Comparison of ENCODE assay signal across 3 cellular contexts in genomic region chr1:234430691-234431090, GRCh38.
TF ChIP-seq lines count a peak whose summit lies in the region.

No MANE protein-coding gene starts in this region.

TF ChIP-seq in HepG2, 621 proteins besides CTCF, POLR2A, EP300 and RAD21:
- TF ChIP-seq ZSCAN25 (CRISPR knock-in tag; IDR thresholded peaks at IDR 0.05): no peak
- TF ChIP-seq ZNF629 (CRISPR knock-in tag; conservative IDR thresholded peaks at IDR 0.05): peak; percentile 61

TF ChIP-seq in K562, 482 proteins besides CTCF, POLR2A, EP300 and RAD21:
- peak; percentile 50 for TF ChIP-seq RBM25 (IDR thresholded peaks at IDR 0.05; ENCODE audit: low read depth, low read length, severe bottlenecking)
- TF ChIP-seq BCOR (IDR thresholded peaks at IDR 0.05): peak; percentile 55
- 0 out of 2 replicates have a peak, but pooled peaks have one; percentile 25 for TF ChIP-seq HDAC2 (IDR thresholded peaks at IDR 0.05)
- peak; percentile 23 to 31; a peak in 1 of 4 replicates for TF ChIP-seq KDM1A (IDR thresholded peaks at IDR 0.05)
- TF ChIP-seq ZNF644 (tag; IDR thresholded peaks at IDR 0.05; ENCODE audit: low read depth): no peak
- no peak for TF ChIP-seq TCF7L2 (IDR thresholded peaks at IDR 0.05; ENCODE audit: low read depth, low read length)
- TF ChIP-seq EP400 (IDR thresholded peaks at IDR 0.05): no peak
TF ChIP-seq in K562: peak in this region for 4.

TF ChIP-seq in endothelial cell of umbilical vein, 7 proteins besides CTCF, POLR2A, EP300 and RAD21:
- TF ChIP-seq MYC (IDR thresholded peaks at IDR 0.05; ENCODE audit: low read depth, low read length) (no peak), POLR2AphosphoS5 (IDR thresholded peaks at IDR 0.05; ENCODE audit: insufficient read depth, low read depth, low read length) (no peak), EZH2 (IDR thresholded peaks at IDR 0.05; ENCODE audit: borderline replicate concordance, low read depth, low read length, severe bottlenecking) (no peak), GATA2 (IDR thresholded peaks at IDR 0.05; ENCODE audit: insufficient read depth, insufficient read length, low read depth, low read length) (no peak), FOS (IDR thresholded peaks at IDR 0.05; ENCODE audit: borderline replicate concordance, insufficient read depth, low read length) (no peak), JUN (IDR thresholded peaks at IDR 0.05; ENCODE audit: borderline replicate concordance, insufficient read depth, insufficient read length, low read depth) (no peak)
- TF ChIP-seq, protein P1, sequence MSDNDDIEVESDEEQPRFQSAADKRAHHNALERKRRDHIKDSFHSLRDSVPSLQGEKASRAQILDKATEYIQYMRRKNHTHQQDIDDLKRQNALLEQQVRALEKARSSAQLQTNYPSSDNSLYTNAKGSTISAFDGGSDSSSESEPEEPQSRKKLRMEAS (IDR thresholded peaks at IDR 0.05; ENCODE audit: insufficient read depth, insufficient read length): no peak
